ENCODE assay signal across 1 cellular context in the genomic region with DNA sequence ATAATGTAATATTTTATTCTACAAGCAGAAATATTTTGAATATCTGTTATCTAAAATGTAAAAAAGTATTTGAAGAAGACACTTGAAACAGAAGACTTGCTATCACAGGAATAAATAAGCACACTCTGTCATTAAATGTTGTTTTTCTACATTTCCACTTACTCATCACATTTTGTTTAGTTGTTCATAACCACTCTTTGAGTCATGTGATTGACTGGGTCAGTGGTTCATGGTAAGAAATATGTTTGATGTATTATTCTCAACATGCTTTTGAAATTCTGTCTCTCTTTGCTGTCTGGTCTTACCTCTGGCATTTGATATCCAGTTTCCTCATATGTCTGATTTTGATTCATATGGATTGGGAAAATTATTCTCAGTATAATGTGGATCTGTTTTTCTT.
TF ChIP-seq lines count a peak whose summit lies in the region.

No MANE protein-coding gene starts in this region.

TF ChIP-seq in HEK293, 187 proteins besides CTCF, POLR2A, EP300 and RAD21 (continued from another document):
- TF ChIP-seq, protein P1, sequence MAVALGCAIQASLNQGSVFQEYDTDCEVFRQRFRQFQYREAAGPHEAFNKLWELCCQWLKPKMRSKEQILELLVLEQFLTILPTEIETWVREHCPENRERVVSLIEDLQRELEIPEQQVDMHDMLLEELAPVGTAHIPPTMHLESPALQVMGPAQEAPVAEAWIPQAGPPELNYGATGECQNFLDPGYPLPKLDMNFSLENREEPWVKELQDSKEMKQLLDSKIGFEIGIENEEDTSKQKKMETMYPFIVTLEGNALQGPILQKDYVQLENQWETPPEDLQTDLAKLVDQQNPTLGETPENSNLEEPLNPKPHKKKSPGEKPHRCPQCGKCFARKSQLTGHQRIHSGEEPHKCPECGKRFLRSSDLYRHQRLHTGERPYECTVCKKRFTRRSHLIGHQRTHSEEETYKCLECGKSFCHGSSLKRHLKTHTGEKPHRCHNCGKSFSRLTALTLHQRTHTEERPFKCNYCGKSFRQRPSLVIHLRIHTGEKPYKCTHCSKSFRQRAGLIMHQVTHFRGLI (tag by site-specific recombination; IDR thresholded peaks at IDR 0.05): no peak
